ENCODE assay signal across 7 cellular contexts in genomic region chr7:102636956-102637355, GRCh38. TPM values are rescaled to one million over a fixed set of nuclear protein-coding genes. Genes with fewer than 3 reads are reported as not detected.
"Had no signal": no experiment of that assay in that cellular context is flagged by ENCODE, and none has a peak within 500 bp of the region (broad histone marks: within the 10 kb centered on the region; RNA-seq: fewer than 3 reads in every experiment).

No MANE protein-coding gene starts in this region.

RNA-seq across cellular contexts. Expression of gene SPDYE2B, which starts 13.2 kb away (rescaled TPM):
- total RNA-seq: LHCN-M2, MCF 10A, OCI-LY7, PC-9, Peyer's patch, RPMI7951, SK-MEL-5 had no signal
